Comparison of ENCODE assay signal across 1 cellular context in genomic region chr5:32312682-32313523, GRCh38.
TF ChIP-seq lines count a peak whose summit lies in the region.

Gene MTMR12, minus strand, starts transcription at chr5:32312939. Its CDS starts 101 bp downstream, at chr5:32312838.

TF ChIP-seq in HepG2, 621 proteins besides CTCF, POLR2A, EP300 and RAD21 (continued from another document):
- TF ChIP-seq ZNF883 (CRISPR knock-in tag; IDR thresholded peaks at IDR 0.05; ENCODE audit: not compliant biosample characterization) (peak; percentile 64), ZNF451 (CRISPR knock-in tag; IDR thresholded peaks at IDR 0.05) (no peak), CHD2 (IDR thresholded peaks at IDR 0.05; ENCODE audit: low read depth, low read length) (no peak), SNAPC4 (CRISPR knock-in tag; IDR thresholded peaks at IDR 0.05) (no peak), ZBTB7A (CRISPR knock-in tag; IDR thresholded peaks at IDR 0.05) (no peak), CREM (IDR thresholded peaks at IDR 0.05) (peak; percentile 70), CREM (CRISPR knock-in tag; IDR thresholded peaks at IDR 0.05) (no peak), ZNF337 (CRISPR knock-in tag; IDR thresholded peaks at IDR 0.05; ENCODE audit: borderline replicate concordance, low read depth) (no peak), CBFB (CRISPR knock-in tag; IDR thresholded peaks at IDR 0.05) (no peak), ZNF776 (CRISPR knock-in tag; IDR thresholded peaks at IDR 0.05) (0 out of 2 replicates have a peak, but pooled peaks have one; percentile 54), HCFC1 (IDR thresholded peaks at IDR 0.05; ENCODE audit: low read depth, low read length) (0 out of 2 replicates have a peak, but pooled peaks have one; percentile 12), TIGD3 (CRISPR knock-in tag; IDR thresholded peaks at IDR 0.05; ENCODE audit: borderline replicate concordance) (no peak), TCF7L2 (IDR thresholded peaks at IDR 0.05; ENCODE audit: low read depth, low read length) (no peak), BCL3 (CRISPR knock-in tag; IDR thresholded peaks at IDR 0.05) (0 out of 2 replicates have a peak, but pooled peaks have one; percentile 17), CAMTA2 (CRISPR knock-in tag; IDR thresholded peaks at IDR 0.05; ENCODE audit: borderline replicate concordance) (no peak), SALL1 (CRISPR knock-in tag; IDR thresholded peaks at IDR 0.05) (peak; percentile 61), ZNF607 (CRISPR knock-in tag; IDR thresholded peaks at IDR 0.05; ENCODE audit: borderline replicate concordance) (no peak), ZNF616 (CRISPR knock-in tag; IDR thresholded peaks at IDR 0.05; ENCODE audit: low read depth) (no peak), ZNF33B (CRISPR knock-in tag; IDR thresholded peaks at IDR 0.05) (no peak), ZNF775 (CRISPR knock-in tag; IDR thresholded peaks at IDR 0.05; ENCODE audit: borderline replicate concordance) (no peak)
